In the genomic region with DNA sequence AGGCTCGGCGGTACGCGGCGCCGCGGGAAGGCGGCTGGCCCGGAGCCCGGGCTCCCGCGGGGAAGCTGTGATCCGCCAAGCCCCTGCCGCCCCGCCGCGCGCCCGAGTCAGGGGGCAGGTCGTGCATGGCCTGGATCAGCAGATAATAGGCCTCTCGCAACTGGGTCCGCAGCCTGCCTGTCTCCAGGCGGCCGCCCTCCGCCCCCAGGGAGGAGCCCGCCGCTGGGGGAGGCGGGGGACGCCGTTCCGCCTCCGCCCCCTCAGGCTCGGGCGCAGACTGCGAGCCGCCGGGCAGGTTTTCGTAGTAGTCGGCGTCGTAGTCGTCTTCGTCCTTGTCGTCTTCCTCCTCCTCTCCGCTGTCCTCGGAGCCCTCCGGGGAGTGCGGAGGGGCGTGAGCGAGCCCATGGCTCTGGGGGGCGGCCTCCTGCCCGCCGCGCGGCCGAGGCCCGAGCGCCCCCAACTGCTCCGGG, we compare ENCODE assay signal across 8 cellular contexts. TPM values are rescaled to one million over a fixed set of nuclear protein-coding genes. Genes with fewer than 3 reads are reported as not detected.
DNase-seq lines count a peak whose midpoint lies in the region; ATAC-seq and TF ChIP-seq lines count a peak whose summit lies in the region.

A gene with protein sequence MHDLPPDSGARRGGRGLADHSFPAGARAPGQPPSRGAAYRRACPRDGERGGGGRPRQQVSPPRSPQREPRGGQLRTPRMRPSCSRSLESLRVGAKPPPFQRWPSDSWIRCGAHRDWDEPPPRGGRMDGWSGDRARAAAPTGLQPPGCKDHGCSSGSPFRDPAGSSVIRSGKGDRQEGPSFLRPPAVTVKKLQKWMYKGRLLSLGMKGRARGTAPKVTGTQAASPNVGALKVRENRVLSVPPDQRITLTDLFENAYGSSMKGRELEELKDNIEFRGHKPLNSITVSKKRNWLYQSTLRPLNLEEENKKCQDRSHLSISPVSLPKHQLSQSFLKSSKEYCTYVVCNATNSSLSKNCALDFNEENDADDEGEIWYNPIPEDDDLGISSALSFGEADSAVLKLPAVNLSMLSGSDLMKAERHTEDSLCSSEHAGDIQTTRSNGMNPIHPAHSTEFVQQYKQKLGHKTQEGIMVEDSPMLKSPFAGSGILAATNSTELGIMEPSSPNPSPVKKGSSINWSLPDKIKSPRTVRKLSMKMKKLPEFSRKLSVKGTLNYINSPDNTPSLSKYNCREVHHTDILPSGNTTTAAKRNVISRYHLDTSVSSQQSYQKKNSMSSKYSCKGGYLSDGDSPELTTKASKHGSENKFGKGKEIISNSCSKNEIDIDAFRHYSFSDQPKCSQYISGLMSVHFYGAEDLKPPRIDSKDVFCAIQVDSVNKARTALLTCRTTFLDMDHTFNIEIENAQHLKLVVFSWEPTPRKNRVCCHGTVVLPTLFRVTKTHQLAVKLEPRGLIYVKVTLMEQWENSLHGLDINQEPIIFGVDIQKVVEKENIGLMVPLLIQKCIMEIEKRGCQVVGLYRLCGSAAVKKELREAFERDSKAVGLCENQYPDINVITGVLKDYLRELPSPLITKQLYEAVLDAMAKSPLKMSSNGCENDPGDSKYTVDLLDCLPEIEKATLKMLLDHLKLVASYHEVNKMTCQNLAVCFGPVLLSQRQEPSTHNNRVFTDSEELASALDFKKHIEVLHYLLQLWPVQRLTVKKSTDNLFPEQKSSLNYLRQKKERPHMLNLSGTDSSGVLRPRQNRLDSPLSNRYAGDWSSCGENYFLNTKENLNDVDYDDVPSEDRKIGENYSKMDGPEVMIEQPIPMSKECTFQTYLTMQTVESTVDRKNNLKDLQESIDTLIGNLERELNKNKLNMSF (minus strand): TSS at position 147 of the 470 bp plus-strand sequence. CDS start 20 bp downstream, at position 127.

- H3K36me3 ChIP-seq in mucosa of descending colon (ENCODE audit: low read depth): no peaks in the 10 kb centered on the region

- intact Hi-C loops in mucosa of descending colon (cut with DNase I, micrococcal nuclease): loop anchor here in 1 of 2 donors (10.0 kb wide), 1 partner anchor 54 kb away; a partner anchor contains a TSS

- peaks cover 10% of the 10 kb centered on the region for H3K4me1 ChIP-seq in mucosa of descending colon (ENCODE audit: low read depth)

- H3K9me3 ChIP-seq in mucosa of descending colon: no peaks in the 10 kb centered on the region

- H3K27me3 Mint-ChIP-seq in endothelial cell (ENCODE audit: unreplicated experiment): peaks cover 12% of the 10 kb centered on the region

- peak within 1 kb of the TSS; percentile 93 for H3K27ac Mint-ChIP-seq in endothelial cell (ENCODE audit: unreplicated experiment)

- peak within 1 kb of the TSS; percentile 99 for H3K4me3 Mint-ChIP-seq in endothelial cell (ENCODE audit: unreplicated experiment)

- H3K36me3 Mint-ChIP-seq in endothelial cell (ENCODE audit: low read depth, unreplicated experiment): peaks cover 3% of the 10 kb centered on the region

- peak within 1 kb of the TSS; percentile 78 for H3K4me3 ChIP-seq in mucosa of descending colon

- peak; percentile 52 for DNase-seq in AG09319 (ENCODE audit: extremely low read depth, low read depth)
- peak; percentile 81 for DNase-seq in NCI-H69 (lab: John Stamatoyannopoulos, UW)
- peak; percentile 42 to 46 for DNase-seq in activated CD8-positive, alpha-beta memory T cell treated with anti-CD3 and anti-CD28 coated beads for 4 hours (ENCODE audit: low read depth in 2 of 2)
- peak; percentile 74 for DNase-seq in endothelial cell (ENCODE audit: low spot score)
- DNase-seq in mucosa of descending colon: peak; percentile 79 to 89 (median 87)
- peak; percentile 40 to 61 for DNase-seq in stimulated activated CD8-positive, alpha-beta memory T cell treated with anti-CD3 and anti-CD28 coated beads, Interleukin-2, amount 100 ng/mL, for 48 hours (ENCODE audit: low read depth in 2 of 2)

- peaks cover 14% of the 10 kb centered on the region for H3K4me1 Mint-ChIP-seq in endothelial cell (ENCODE audit: unreplicated experiment)

- H3K9me3 Mint-ChIP-seq in endothelial cell (ENCODE audit: unreplicated experiment): no peaks in the 10 kb centered on the region

- no peak for TF ChIP-seq CTCF in AG09319 (IDR thresholded peaks at IDR 0.05; ENCODE audit: low read depth, low read length)
- no peak for TF ChIP-seq CTCF in endothelial cell (IDR thresholded peaks at IDR 0.05; ENCODE audit: unreplicated experiment)
- peak; percentile 4 for TF ChIP-seq CTCF in mucosa of descending colon (IDR thresholded peaks at IDR 0.05)

- ATAC-seq in GM19025 (IDR thresholded peaks at IDR 0.05; ENCODE audit: low read depth, unreplicated experiment) (peak; percentile 55), HG03196 (IDR thresholded peaks at IDR 0.05; ENCODE audit: unreplicated experiment) (peak; percentile 77), mucosa of descending colon (peak; percentile 91)

RNA-seq across cellular contexts. Expression of the gene that starts here (rescaled TPM):
- total RNA-seq in endothelial cell (ENCODE audit: unreplicated experiment): 4.2 TPM
- 10 to 100 TPM in 1 of 3 donors, 1 to 10 TPM in 2; 9.0 to 42.1 (median 9.9) TPM for total RNA-seq in mucosa of descending colon

Comparison
In these comparisons a context has a peak if more than half of its experiments do, and no peak if none do; other contexts are left out.
1. Peak in every context shown above with its lines: DNase-seq, ATAC-seq and H3K4me3 ChIP-seq.